ENCODE assay signal across 27 cellular contexts in genomic region chr15:99722406-99722805, GRCh38. TPM values are rescaled to one million over a fixed set of nuclear protein-coding genes. Genes with fewer than 3 reads are reported as not detected.
"Had no signal": no experiment of that assay in that cellular context is flagged by ENCODE, and none has a peak within 500 bp of the region (broad histone marks: within the 10 kb centered on the region; RNA-seq: fewer than 3 reads in every experiment).

No MANE protein-coding gene starts in this region.

- H3K36me3 Mint-ChIP-seq: activated CD4-positive, alpha-beta memory T cell treated with anti-CD3 and anti-CD28 coated beads for 36 hours; naive B cell had no signal

- H3K27me3 Mint-ChIP-seq: activated CD4-positive, alpha-beta memory T cell treated with anti-CD3 and anti-CD28 coated beads for 36 hours; activated naive CD8-positive, alpha-beta T cell treated with anti-CD3 and anti-CD28 coated beads for 36 hours; activated T-helper 17 cell treated with anti-CD3 and anti-CD28 coated beads, Interleukin-2, amount 50 U/mL, for 72 hours; naive B cell; stimulated activated naive B cell treated with anti-CD40 and anti-IgM and Interleukin-4, amounts not matched to agents 10 μg/mL and 1 μg/mL and 100 μg/mL, for 72 hours had no signal

- H3K9me3 Mint-ChIP-seq: activated CD4-positive, alpha-beta memory T cell treated with anti-CD3 and anti-CD28 coated beads for 36 hours; activated naive CD8-positive, alpha-beta T cell treated with anti-CD3 and anti-CD28 coated beads for 36 hours; activated T-cell treated with anti-CD3 and anti-CD28 coated beads, Interleukin-2, amount 50 U/mL, for 4 hours; activated T-helper 17 cell treated with anti-CD3 and anti-CD28 coated beads, Interleukin-2, amount 50 U/mL, for 72 hours; naive B cell had no signal

- H3K4me1 Mint-ChIP-seq: mesothelial cell of epicardium, neural crest cell had no signal

- H3K4me3 Mint-ChIP-seq: activated CD4-positive, alpha-beta memory T cell treated with anti-CD3 and anti-CD28 coated beads for 36 hours; activated naive CD8-positive, alpha-beta T cell treated with anti-CD3 and anti-CD28 coated beads for 36 hours; activated T-cell treated with anti-CD3 and anti-CD28 coated beads, Interleukin-2, amount 50 U/mL, for 4 hours; activated T-helper 17 cell treated with anti-CD3 and anti-CD28 coated beads, Interleukin-2, amount 50 U/mL, for 72 hours; brain; mesothelial cell of epicardium; naive B cell; neural crest cell; stimulated activated naive B cell treated with anti-CD40 and anti-IgM and Interleukin-4, amounts not matched to agents 10 μg/mL and 1 μg/mL and 100 μg/mL, for 72 hours had no signal

- H3K36me3 ChIP-seq: ascending aorta, pancreas, stomach, thyroid gland, upper lobe of right lung had no signal

- H3K4me2 ChIP-seq: smooth muscle cell had no signal

- FAIRE-seq: keratinocyte, pancreas had no signal

- H3K9me3 ChIP-seq: ascending aorta, esophagus muscularis mucosa, gastroesophageal sphincter, pancreas, right atrium auricular region, stomach, thyroid gland, upper lobe of right lung had no signal

- ATAC-seq: activated T-cell treated with anti-CD3 and anti-CD28 coated beads, Interleukin-2, amount 50 U/mL, for 4 hours; activated T-helper 17 cell treated with anti-CD3 and anti-CD28 coated beads, Interleukin-2, amount 50 U/mL, for 72 hours; gastroesophageal sphincter; left colon; stimulated activated naive B cell treated with anti-CD40 and anti-IgM and Interleukin-4, amounts not matched to agents 10 μg/mL and 1 μg/mL and 100 μg/mL, for 72 hours; upper lobe of right lung had no signal

- DNase-seq: activated CD4-positive, alpha-beta memory T cell treated with anti-CD3 and anti-CD28 coated beads for 36 hours; activated CD4-positive, alpha-beta T cell treated with anti-CD3 and anti-CD28 coated beads for 4 hours; activated CD4-positive, CD25-positive, alpha-beta regulatory T cell; activated naive CD8-positive, alpha-beta T cell treated with anti-CD3 and anti-CD28 coated beads for 36 hours; activated T-cell treated with anti-CD3 and anti-CD28 coated beads, Interleukin-2, amount 50 U/mL, for 4 hours; head of caudate nucleus; hippocampal formation; left colon; naive B cell; nucleus accumbens; pancreas; stimulated activated CD4-positive, alpha-beta T cell treated with anti-CD3 and anti-CD28 coated beads, Interleukin-2, amount 100 ng/mL, for 24 hours; stimulated activated naive B cell treated with anti-CD40 and anti-IgM and Interleukin-4, amounts not matched to agents 10 μg/mL and 1 μg/mL and 100 μg/mL, for 72 hours; stomach; thyroid gland; upper lobe of right lung had no signal

- H3K4me3 ChIP-seq: ascending aorta, coronary artery, esophagus muscularis mucosa, gastroesophageal sphincter, pancreas, right atrium auricular region, smooth muscle cell, stomach, thyroid gland, upper lobe of right lung had no signal

- H3K27me3 ChIP-seq: ascending aorta, esophagus muscularis mucosa, gastroesophageal sphincter, pancreas, right atrium auricular region, stomach, thyroid gland, upper lobe of right lung had no signal

- H3K27ac ChIP-seq: coronary artery, esophagus muscularis mucosa, gastroesophageal sphincter, pancreas, right atrium auricular region, stomach, thyroid gland, upper lobe of right lung had no signal

- H3K27ac Mint-ChIP-seq: activated CD4-positive, alpha-beta memory T cell treated with anti-CD3 and anti-CD28 coated beads for 36 hours; activated naive CD8-positive, alpha-beta T cell treated with anti-CD3 and anti-CD28 coated beads for 36 hours; activated T-helper 17 cell treated with anti-CD3 and anti-CD28 coated beads, Interleukin-2, amount 50 U/mL, for 72 hours; brain; mesothelial cell of epicardium; naive B cell; stimulated activated naive B cell treated with anti-CD40 and anti-IgM and Interleukin-4, amounts not matched to agents 10 μg/mL and 1 μg/mL and 100 μg/mL, for 72 hours had no signal

RNA-seq across cellular contexts. Expression of gene LYSMD4, which starts 10.8 kb away (rescaled TPM):
- total RNA-seq: ascending aorta had no signal
